In genomic region chr11:77236901-77237300, GRCh38 we compare ENCODE assay signal across 18 cellular contexts.
DNase-seq lines count a peak whose midpoint lies in the region; ATAC-seq and TF ChIP-seq lines count a peak whose summit lies in the region.
"Had no signal": no experiment of that assay in that cellular context is flagged by ENCODE, and none has a peak within 500 bp of the region (broad histone marks: within the 10 kb centered on the region; RNA-seq: fewer than 3 reads in every experiment).

No MANE protein-coding gene starts in this region.

- no peak overlapping the region for H3K4me3 Mint-ChIP-seq in HFFc6
- H3K4me3 Mint-ChIP-seq: CD4-positive, alpha-beta T cell had no signal

- DNase-seq in HFFc6 (peak; percentile 3), amniotic epithelial cell (ENCODE audit: low read depth) (peak; percentile 67), foreskin keratinocyte (no peak), HT-29 (ENCODE audit: low spot score) (no peak), coronary artery (ENCODE audit: low spot score) (no peak), hepatic stellate cell (ENCODE audit: low spot score) (no peak), cortex of kidney (lab: John Stamatoyannopoulos, UW) (no peak)
- DNase-seq: BE2C; CD4-positive, alpha-beta T cell; DMS153; GOT3; NCI-H1105; NCI-H2081 treated with DMSO at 0.1 percent for 48 hours; NCI-H510A; NCI-H748 treated with DMSO at 0.1 percent for 48 hours; NK-92 treated with Interleukin-12 subunit alpha and Interleukin-12 subunit beta, amount 100 ng/mL, for 24 hours had no signal

- no peak for TF ChIP-seq CTCF in 22Rv1 (IDR thresholded peaks at IDR 0.05)
- TF ChIP-seq CTCF in HFFc6 (IDR thresholded peaks at IDR 0.05), result no peak
- no peak for TF ChIP-seq CTCF in foreskin keratinocyte (conservative IDR thresholded peaks at IDR 0.05)
- no peak for TF ChIP-seq CTCF in coronary artery (IDR thresholded peaks at IDR 0.05)

- peak; percentile 43 for ATAC-seq in foreskin keratinocyte
- ATAC-seq: Right ventricle myocardium inferior had no signal

- no peak overlapping the region; the same call in 1 of the 2 replicates for H3K27ac Mint-ChIP-seq in HFFc6
- H3K27ac Mint-ChIP-seq: CD4-positive, alpha-beta T cell had no signal

- no peaks in the 10 kb centered on the region for H3K27me3 Mint-ChIP-seq in HFFc6 (ENCODE audit: insufficient read depth)
- H3K27me3 Mint-ChIP-seq: CD4-positive, alpha-beta T cell had no signal

- no peak overlapping the region for H3K4me3 ChIP-seq in coronary artery

- peaks cover 12% of the 10 kb centered on the region for H3K4me1 Mint-ChIP-seq in HFFc6 (ENCODE audit: low read depth)

- H3K27ac ChIP-seq in 22Rv1 (peak overlapping the region; percentile 54), foreskin keratinocyte (no peak overlapping the region), coronary artery (no peak overlapping the region)

- H3K9me3 Mint-ChIP-seq in HFFc6, result peaks cover 7% of the 10 kb centered on the region
- H3K9me3 Mint-ChIP-seq: CD4-positive, alpha-beta T cell had no signal

- H3K4me1 ChIP-seq in foreskin keratinocyte, result no peaks in the 10 kb centered on the region
- H3K4me1 ChIP-seq: BE2C had no signal

- H3K36me3 Mint-ChIP-seq in HFFc6 (ENCODE audit: low read depth), result peaks cover 15% of the 10 kb centered on the region

- no peaks in the 10 kb centered on the region for H3K27me3 ChIP-seq in foreskin keratinocyte
- H3K27me3 ChIP-seq: BE2C had no signal

Comparison
In these comparisons a context has a peak if more than half of its experiments do, and no peak if none do; other contexts are left out.
1. DNase-seq: peak in HFFc6 (single experiment) and amniotic epithelial cell (single experiment); none in foreskin keratinocyte (0 of 2), HT-29 (single experiment), coronary artery (single experiment), hepatic stellate cell (single experiment) and cortex of kidney (single experiment).